1 cellular context compared by ENCODE assay signal in the genomic region with DNA sequence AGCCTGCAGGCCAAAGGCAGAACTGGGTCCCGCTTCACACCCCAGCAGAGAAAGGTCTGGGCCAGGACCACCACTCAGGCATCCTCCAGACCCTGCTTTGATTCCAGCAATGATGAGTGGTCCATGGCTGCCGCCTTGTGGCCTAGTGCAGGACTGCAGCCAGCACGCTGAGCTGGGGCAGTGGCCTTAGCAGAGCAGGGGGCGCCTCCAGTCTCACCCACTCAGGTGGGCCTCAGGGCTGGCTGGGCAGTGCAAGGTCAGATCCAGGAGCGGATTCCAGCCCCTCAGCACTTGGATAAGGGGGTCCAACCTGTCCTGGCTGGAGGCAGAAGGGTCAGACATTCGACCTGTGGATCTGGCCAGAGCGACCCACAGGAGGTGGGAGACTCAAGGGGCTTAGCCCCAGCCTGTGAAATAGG.
TF ChIP-seq lines count a peak whose summit lies in the region.

No MANE protein-coding gene starts in this region.

TF ChIP-seq in endothelial cell of umbilical vein, 7 proteins besides CTCF, POLR2A, EP300 and RAD21:
- TF ChIP-seq POLR2AphosphoS5 (IDR thresholded peaks at IDR 0.05; ENCODE audit: insufficient read depth, low read depth, low read length) (no peak), MYC (IDR thresholded peaks at IDR 0.05; ENCODE audit: low read depth, low read length) (no peak), FOS (IDR thresholded peaks at IDR 0.05; ENCODE audit: borderline replicate concordance, insufficient read depth, low read length) (no peak), MAX (IDR thresholded peaks at IDR 0.05; ENCODE audit: insufficient read depth, insufficient read length) (no peak), JUN (IDR thresholded peaks at IDR 0.05; ENCODE audit: borderline replicate concordance, insufficient read depth, insufficient read length, low read depth) (no peak)
